In genomic region chr7:37820708-37821468, GRCh38 we compare ENCODE assay signal across 17 cellular contexts. TPM values are rescaled to one million over a fixed set of nuclear protein-coding genes. Genes with fewer than 3 reads are reported as not detected.
DNase-seq lines count a peak whose midpoint lies in the region; ATAC-seq and TF ChIP-seq lines count a peak whose summit lies in the region.
"Had no signal": no experiment of that assay in that cellular context is flagged by ENCODE, and none has a peak within 500 bp of the region (broad histone marks: within the 10 kb centered on the region; RNA-seq: fewer than 3 reads in every experiment).

No MANE protein-coding gene starts in this region.

- intact Hi-C loops in activated naive CD4-positive, alpha-beta T cell treated with anti-CD3 and anti-CD28 coated beads for 36 hours (cut with micrococcal nuclease), result no loop called here

- H3K27ac Mint-ChIP-seq in activated naive CD4-positive, alpha-beta T cell treated with anti-CD3 and anti-CD28 coated beads for 36 hours, result no peak overlapping the region
- H3K27ac Mint-ChIP-seq: activated naive CD8-positive, alpha-beta T cell treated with anti-CD3 and anti-CD28 coated beads, Interleukin-2, amount 10 ng/mL, durations not matched to agents 7 days and 5 days had no signal

- no peaks in the 10 kb centered on the region for H3K9me3 Mint-ChIP-seq in activated naive CD4-positive, alpha-beta T cell treated with anti-CD3 and anti-CD28 coated beads for 36 hours
- H3K9me3 Mint-ChIP-seq: activated naive CD8-positive, alpha-beta T cell treated with anti-CD3 and anti-CD28 coated beads, Interleukin-2, amount 10 ng/mL, durations not matched to agents 7 days and 5 days had no signal

- H3K4me3 Mint-ChIP-seq in activated naive CD4-positive, alpha-beta T cell treated with anti-CD3 and anti-CD28 coated beads for 36 hours, result no peak overlapping the region
- H3K4me3 Mint-ChIP-seq: activated naive CD8-positive, alpha-beta T cell treated with anti-CD3 and anti-CD28 coated beads, Interleukin-2, amount 10 ng/mL, durations not matched to agents 7 days and 5 days had no signal

- CTCF ChIA-PET in activated naive CD4-positive, alpha-beta T cell treated with anti-CD3 and anti-CD28 coated beads for 36 hours (lab: Charles Lee), result interaction anchor here (0.6 kb wide), 1 partner anchor 325 kb away, joined by 3 read pairs; no protein-coding TSS in a partner anchor

- no peaks in the 10 kb centered on the region for H3K4me1 Mint-ChIP-seq in activated naive CD4-positive, alpha-beta T cell treated with anti-CD3 and anti-CD28 coated beads for 36 hours (ENCODE audit: low read depth)

- TF ChIP-seq POLR2A in GM18505 (IDR thresholded peaks at IDR 0.05; ENCODE audit: borderline replicate concordance, extremely low read depth, insufficient read depth, insufficient read length), result peak; percentile 17

- DNase-seq in NCI-H526 treated with DMSO at 0.1 percent for 48 hours (lab: John Stamatoyannopoulos, UW), result no peak
- no peak for DNase-seq in AML-193 (lab: John Stamatoyannopoulos, UW)
- DNase-seq in activated naive CD4-positive, alpha-beta T cell treated with anti-CD3 and anti-CD28 coated beads for 36 hours, result no peak
- DNase-seq: activated naive CD8-positive, alpha-beta T cell treated with anti-CD3 and anti-CD28 coated beads, Interleukin-2, amount 10 ng/mL, durations not matched to agents 7 days and 5 days; left ventricle myocardium inferior; MG63; NCI-H2171 treated with DMSO at 0.1 percent for 48 hours; stimulated activated CD4-positive, alpha-beta T cell treated with anti-CD3 and anti-CD28 coated beads, Interleukin-4, amount 100 ng/mL, for 24 hours; stimulated activated naive CD4-positive, alpha-beta T cell had no signal

- no peaks in the 10 kb centered on the region for H3K36me3 Mint-ChIP-seq in activated naive CD4-positive, alpha-beta T cell treated with anti-CD3 and anti-CD28 coated beads for 36 hours (ENCODE audit: low read depth)

- peaks cover 3% of the 10 kb centered on the region for H3K27me3 Mint-ChIP-seq in activated naive CD4-positive, alpha-beta T cell treated with anti-CD3 and anti-CD28 coated beads for 36 hours (ENCODE audit: low read depth)

- peak; percentile 49 for ATAC-seq in GM18505 (IDR thresholded peaks at IDR 0.05; ENCODE audit: unreplicated experiment)
- peak; percentile 62 for ATAC-seq in GM19467 (IDR thresholded peaks at IDR 0.05; ENCODE audit: unreplicated experiment)
- ATAC-seq in HG02840 (IDR thresholded peaks at IDR 0.05; ENCODE audit: low FRiP score, unreplicated experiment), result peak; percentile 65
- ATAC-seq in HG03520 (IDR thresholded peaks at IDR 0.05; ENCODE audit: unreplicated experiment), result peak; percentile 75
- no peak for ATAC-seq in HG03196 (IDR thresholded peaks at IDR 0.05; ENCODE audit: unreplicated experiment)

RNA-seq across cellular contexts. Expression of gene NME8, which starts 27.5 kb away (rescaled TPM):
- not detected for total RNA-seq in activated naive CD4-positive, alpha-beta T cell treated with anti-CD3 and anti-CD28 coated beads for 36 hours
- total RNA-seq: activated naive CD8-positive, alpha-beta T cell treated with anti-CD3 and anti-CD28 coated beads, Interleukin-2, amount 10 ng/mL, durations not matched to agents 7 days and 5 days; chondrocyte; HT-29; left ventricle myocardium inferior; renal cortical epithelial cell had no signal
